In genomic region chr12:91704446-91704845, GRCh38 we compare ENCODE assay signal across 15 cellular contexts.
DNase-seq lines count a peak whose midpoint lies in the region; ATAC-seq and TF ChIP-seq lines count a peak whose summit lies in the region.
"Had no signal": no experiment of that assay in that cellular context is flagged by ENCODE, and none has a peak within 500 bp of the region (broad histone marks: within the 10 kb centered on the region; RNA-seq: fewer than 3 reads in every experiment).

No MANE protein-coding gene starts in this region.

- no peaks in the 10 kb centered on the region for H4K20me1 ChIP-seq in GM23248 (ENCODE audit: insufficient read depth)
- no peaks in the 10 kb centered on the region for H4K20me1 ChIP-seq in PC-9 (ENCODE audit: insufficient read depth)

- ATAC-seq in HG02588 (IDR thresholded peaks at IDR 0.05; ENCODE audit: unreplicated experiment) (no peak), omental fat pad (ENCODE audit: low FRiP score) (no peak)

- intact Hi-C loops in PC-9 (cut with micrococcal nuclease; ENCODE audit: unreplicated experiment): no loop called here

- in situ Hi-C loops in GM23248 (cut with MboI): no loop called here

- H3K27me3 ChIP-seq in GM23248 (replicated peaks; ENCODE audit: insufficient read depth): no peaks in the 10 kb centered on the region
- no peaks in the 10 kb centered on the region for H3K27me3 ChIP-seq in PC-9 (ENCODE audit: insufficient read depth, low read depth)

- H3K9me2 ChIP-seq in GM23248 (ENCODE audit: insufficient read depth): no peaks in the 10 kb centered on the region
- H3K9me2 ChIP-seq in PC-9 (ENCODE audit: insufficient read depth): no peaks in the 10 kb centered on the region
- H3K9me2 ChIP-seq: SK-N-SH had no signal

- H3K79me2 ChIP-seq in GM23248 (ENCODE audit: insufficient read depth) (no peaks in the 10 kb centered on the region), PC-9 (ENCODE audit: low read depth) (no peaks in the 10 kb centered on the region)

- DNase-seq in GM23248: peak; percentile 13
- peak; percentile 2 for DNase-seq in NCI-H2171 (lab: John Stamatoyannopoulos, UW)
- DNase-seq in brain pericyte (ENCODE audit: low read depth, low spot score): peak; percentile 41
- DNase-seq in lung microvascular endothelial cell (ENCODE audit: low read depth in 2 of 2): peak; percentile 30 to 86
- no peak for DNase-seq in iPS-NIHi11 (ENCODE audit: low spot score)
- no peak for DNase-seq in PC-9
- DNase-seq in omental fat pad (ENCODE audit: low spot score): no peak
- DNase-seq: activated B cell treated with CpG ODN at 0.5 μM for 24 hours; amygdala; CD4-positive, CD25-positive, alpha-beta regulatory T cell; naive B cell; NCI-H187; SK-N-SH had no signal

- H3F3A ChIP-seq in GM23248 (ENCODE audit: insufficient read depth) (no peaks in the 10 kb centered on the region), PC-9 (ENCODE audit: insufficient read depth, low read depth) (no peaks in the 10 kb centered on the region)

- 93 to 94% methylated on average over 2 of the region's 2 CpGs for WGBS in GM23248 (ENCODE audit: low coverage in 1 of 2, low lambda C conversion rate in 2 of 2, missing lambda C conversion rate in 2 of 2), 2 experiments

- no peaks in the 10 kb centered on the region for H3K36me3 ChIP-seq in GM23248 (ENCODE audit: low read depth)
- no peaks in the 10 kb centered on the region for H3K36me3 ChIP-seq in PC-9 (ENCODE audit: low read depth)
- H3K36me3 ChIP-seq: thoracic aorta had no signal

- BruUV-seq in PC-9 (replicated peaks; lab: Mats Ljungman, UMichigan): no TSS peak

- POLR2A ChIA-PET in PC-9 (lab: Charles Lee; ENCODE audit: unreplicated experiment): no interaction called here

- H3K4me2 ChIP-seq in GM23248 (ENCODE audit: unreplicated experiment) (no peak overlapping the region), PC-9 (no peak overlapping the region)
- H3K4me2 ChIP-seq: SK-N-SH had no signal

- CTCF ChIA-PET in PC-9 (lab: Charles Lee): no interaction called here

- H3K4me1 ChIP-seq in GM23248 (ENCODE audit: insufficient read depth): no peaks in the 10 kb centered on the region
- no peaks in the 10 kb centered on the region for H3K4me1 ChIP-seq in PC-9 (replicated peaks; ENCODE audit: insufficient read depth)

- H3K9me3 ChIP-seq in GM23248 (ENCODE audit: low read depth) (no peaks in the 10 kb centered on the region), PC-9 (ENCODE audit: insufficient read depth, low read depth) (no peaks in the 10 kb centered on the region)
- H3K9me3 ChIP-seq: SK-N-SH, thoracic aorta had no signal

- H3K27ac ChIP-seq in GM23248 (no peak overlapping the region), PC-9 (no peak overlapping the region)
- H3K27ac ChIP-seq: thoracic aorta had no signal

- H3K4me3 ChIP-seq in GM23248: no peak overlapping the region
- no peak overlapping the region for H3K4me3 ChIP-seq in PC-9
- H3K4me3 ChIP-seq: thoracic aorta had no signal

- H3K9ac ChIP-seq in GM23248: no peak overlapping the region
- H3K9ac ChIP-seq: SK-N-SH had no signal

- H2AFZ ChIP-seq in GM23248 (no peak overlapping the region), PC-9 (no peak overlapping the region)

- TF ChIP-seq CTCF in PC-9 (conservative IDR thresholded peaks at IDR 0.05) (no peak), omental fat pad (IDR thresholded peaks at IDR 0.05) (no peak)

Comparison
In these comparisons a context has a peak if more than half of its experiments do, and no peak if none do; other contexts are left out.
1. DNase-seq: peak in GM23248 (single experiment), NCI-H2171 (single experiment), brain pericyte (single experiment) and lung microvascular endothelial cell (2 of 2); none in iPS-NIHi11 (single experiment), PC-9 (0 of 2) and omental fat pad (single experiment).